In genomic region chr1:42336978-42337377, GRCh38 we compare ENCODE assay signal across 1 cellular context.
TF ChIP-seq lines count a peak whose summit lies in the region.

No MANE protein-coding gene starts in this region.

TF ChIP-seq in HepG2, 621 proteins besides CTCF, POLR2A, EP300 and RAD21 (continued from another document):
- TF ChIP-seq MLXIP (CRISPR knock-in tag; IDR thresholded peaks at IDR 0.05; ENCODE audit: borderline replicate concordance), result no peak
- TF ChIP-seq BATF2 (CRISPR knock-in tag; IDR thresholded peaks at IDR 0.05), result no peak
- no peak for TF ChIP-seq ZNF484 (CRISPR knock-in tag; IDR thresholded peaks at IDR 0.05; ENCODE audit: borderline replicate concordance, low read depth)
- no peak for TF ChIP-seq DZIP1 (CRISPR knock-in tag; IDR thresholded peaks at IDR 0.05)
- no peak for TF ChIP-seq GTF3A (CRISPR knock-in tag; conservative IDR thresholded peaks at IDR 0.05)
- no peak for TF ChIP-seq ELF1 (CRISPR knock-in tag; IDR thresholded peaks at IDR 0.05)
TF ChIP-seq in HepG2: peak in this region for 0.
